ENCODE assay signal across 20 cellular contexts in genomic region chr18:50275503-50276036, GRCh38.
"Had no signal": no experiment of that assay in that cellular context is flagged by ENCODE, and none has a peak within 500 bp of the region (broad histone marks: within the 10 kb centered on the region; RNA-seq: fewer than 3 reads in every experiment).

No MANE protein-coding gene starts in this region.

- H3K4me3 Mint-ChIP-seq: activated B cell treated with CpG ODN at 0.5 μM for 24 hours; activated CD8-positive, alpha-beta memory T cell treated with anti-CD3 and anti-CD28 coated beads, Interleukin-2, amount 10 ng/mL, durations not matched to agents 7 days and 5 days; activated T-cell treated with anti-CD3 and anti-CD28 coated beads, Interleukin-2, amount 50 U/mL, for 24 hours; activated T-helper 1 cell treated with anti-CD3 and anti-CD28 coated beads, Interleukin-12 subunit alpha, Interleukin-12 subunit beta, Interleukin-2, Interleukin-4 antibody, amounts not matched to agents 30 ng/mL and 10 ng/mL and 1 ng/mL, durations not matched to agents 14 hours and 24 hours and 36 hours; T-helper 1 cell treated with Interleukin-12 subunit alpha and Interleukin-12 subunit beta and Interleukin-4 antibody, amounts not matched to agents 30 μg/mL and 1 μg/mL, for 36 hours had no signal

- ATAC-seq: activated CD8-positive, alpha-beta memory T cell treated with anti-CD3 and anti-CD28 coated beads, Interleukin-2, amount 10 ng/mL, durations not matched to agents 7 days and 5 days; activated naive CD4-positive, alpha-beta T cell treated with anti-CD3 and anti-CD28 coated beads, Interleukin-2, amount 50 U/mL, for 72 hours had no signal

- H3K9me3 Mint-ChIP-seq: activated B cell treated with CpG ODN at 0.5 μM for 24 hours; activated naive CD4-positive, alpha-beta T cell treated with anti-CD3 and anti-CD28 coated beads, Interleukin-2, amount 50 U/mL, for 72 hours; activated T-cell treated with anti-CD3 and anti-CD28 coated beads, Interleukin-2, amount 50 U/mL, for 24 hours; activated T-helper 1 cell treated with anti-CD3 and anti-CD28 coated beads, Interleukin-12 subunit alpha, Interleukin-12 subunit beta, Interleukin-2, Interleukin-4 antibody, amounts not matched to agents 30 ng/mL and 10 ng/mL and 1 ng/mL, durations not matched to agents 14 hours and 24 hours and 36 hours; T-helper 1 cell treated with Interleukin-12 subunit alpha and Interleukin-12 subunit beta and Interleukin-4 antibody, amounts not matched to agents 30 μg/mL and 1 μg/mL, for 36 hours had no signal

- H3K9me3 ChIP-seq: Peyer's patch had no signal

- H3K4me3 ChIP-seq: Peyer's patch had no signal

- H3K27me3 ChIP-seq: Peyer's patch had no signal

- DNase-seq: activated B cell treated with CpG ODN at 0.5 μM for 24 hours; activated CD8-positive, alpha-beta memory T cell treated with anti-CD3 and anti-CD28 coated beads, Interleukin-2, amount 10 ng/mL, durations not matched to agents 7 days and 5 days; activated effector memory CD4-positive, alpha-beta T cell treated with Interleukin-2 at 50 U/mL for 16 hours; activated naive CD4-positive, alpha-beta T cell; activated T-cell treated with anti-CD3 and anti-CD28 coated beads, Interleukin-2, amount 50 U/mL, for 24 hours; cerebellar nuclear complex; MM.1S; NCI-H1105; NCI-H1436 treated with DMSO at 0.1 percent for 48 hours; NCI-H187; NCI-H2081 treated with DMSO at 0.1 percent for 48 hours; NCI-H446; NCI-H524; Peyer's patch; SHP77 treated with DMSO at 0.1 percent for 48 hours; T-helper 9 cell had no signal

- H3K27ac ChIP-seq: Peyer's patch, RWPE1 had no signal

- H3K27me3 Mint-ChIP-seq: activated B cell treated with CpG ODN at 0.5 μM for 24 hours; activated CD8-positive, alpha-beta memory T cell treated with anti-CD3 and anti-CD28 coated beads, Interleukin-2, amount 10 ng/mL, durations not matched to agents 7 days and 5 days; activated T-cell treated with anti-CD3 and anti-CD28 coated beads, Interleukin-2, amount 50 U/mL, for 24 hours had no signal

- H3K27ac Mint-ChIP-seq: activated B cell treated with CpG ODN at 0.5 μM for 24 hours; activated CD8-positive, alpha-beta memory T cell treated with anti-CD3 and anti-CD28 coated beads, Interleukin-2, amount 10 ng/mL, durations not matched to agents 7 days and 5 days; activated naive CD4-positive, alpha-beta T cell treated with anti-CD3 and anti-CD28 coated beads, Interleukin-2, amount 50 U/mL, for 72 hours; activated T-helper 1 cell treated with anti-CD3 and anti-CD28 coated beads, Interleukin-12 subunit alpha, Interleukin-12 subunit beta, Interleukin-2, Interleukin-4 antibody, amounts not matched to agents 30 ng/mL and 10 ng/mL and 1 ng/mL, durations not matched to agents 14 hours and 24 hours and 36 hours; T-helper 1 cell treated with Interleukin-12 subunit alpha and Interleukin-12 subunit beta and Interleukin-4 antibody, amounts not matched to agents 30 μg/mL and 1 μg/mL, for 36 hours had no signal
